ENCODE assay signal across 8 cellular contexts in genomic region chr7:105691029-105691691, GRCh38.
DNase-seq lines count a peak whose midpoint lies in the region; ATAC-seq and TF ChIP-seq lines count a peak whose summit lies in the region.

No MANE protein-coding gene starts in this region.

- H3K36me3 ChIP-seq in esophagus squamous epithelium (peaks cover 0 to 11% (median 0%) of the 10 kb centered on the region in 3 donors), osteoblast (ENCODE audit: insufficient read depth, low read length) (no peaks in the 10 kb centered on the region)

- H3K4me3 ChIP-seq in esophagus squamous epithelium (peak overlapping the region; percentile 30 to 59 (median 48)), osteoblast (ENCODE audit: insufficient read depth, low read length) (peak overlapping the region; percentile 73)

- no peaks in the 10 kb centered on the region for H3K79me2 ChIP-seq in osteoblast (ENCODE audit: insufficient read depth, low read length)

- peak overlapping the region; percentile 68 for H2AFZ ChIP-seq in osteoblast (ENCODE audit: low read length)

- ATAC-seq in HG02884 (IDR thresholded peaks at IDR 0.05; ENCODE audit: unreplicated experiment), result peak; percentile 46
- no peak for ATAC-seq in GM18520 (IDR thresholded peaks at IDR 0.05; ENCODE audit: unreplicated experiment)

- H3K4me2 ChIP-seq in osteoblast (ENCODE audit: insufficient read depth, low read length), result peak overlapping the region; percentile 92

- 4 to 6% methylated on average over 18 of the region's 18 CpGs for WGBS in esophagus squamous epithelium, 2 donors

- H3K27me3 ChIP-seq in esophagus squamous epithelium (no peaks in the 10 kb centered on the region), osteoblast (ENCODE audit: insufficient read depth, low read length) (no peaks in the 10 kb centered on the region)

- TF ChIP-seq POLR2A in esophagus squamous epithelium (IDR thresholded peaks at IDR 0.05), result no peak

- H3K27ac ChIP-seq in esophagus squamous epithelium (peak overlapping the region; percentile 68 to 87 (median 86)), osteoblast (ENCODE audit: low read depth, low read length) (peak overlapping the region; percentile 37)

- intact Hi-C loops in esophagus squamous epithelium (cut with DNase I), result no loop called here

- peaks cover 7 to 37% (median 8%) of the 10 kb centered on the region in 3 donors for H3K4me1 ChIP-seq in esophagus squamous epithelium
- peaks cover 11% of the 10 kb centered on the region for H3K4me1 ChIP-seq in osteoblast (ENCODE audit: insufficient read depth, low read length)

- no peaks in the 10 kb centered on the region for H4K20me1 ChIP-seq in osteoblast (ENCODE audit: insufficient read depth, low read length)

- H3K9me3 ChIP-seq in esophagus squamous epithelium (no peaks in the 10 kb centered on the region), osteoblast (ENCODE audit: low read depth, low read length) (no peaks in the 10 kb centered on the region)

- DNase-seq in EH (ENCODE audit: low read depth) (peak; percentile 56), esophagus squamous epithelium (lab: John Stamatoyannopoulos, UW) (no peak), osteoblast (ENCODE audit: insufficient read length, low spot score, missing footprints) (peak; percentile 76), HPDE6-E6E7 (ENCODE audit: extremely low spot score) (no peak), UCSD-AML1 (lab: John Stamatoyannopoulos, UW; ENCODE audit: unreplicated experiment) (no peak)
- peak; percentile 62 for DNase-seq in activated CD4-positive, alpha-beta T cell treated with anti-CD3 and anti-CD28 coated beads for 48 hours

- TF ChIP-seq CTCF in esophagus squamous epithelium (IDR thresholded peaks at IDR 0.05) (no peak), osteoblast (IDR thresholded peaks at IDR 0.05; ENCODE audit: extremely low read depth, low read depth, low read length) (no peak)

Comparison
In these comparisons a context has a peak if more than half of its experiments do, and no peak if none do; other contexts are left out.
1. DNase-seq: peak in EH (single experiment), activated CD4-positive, alpha-beta T cell treated with anti-CD3 and anti-CD28 coated beads for 48 hours (single experiment) and osteoblast (single experiment); none in esophagus squamous epithelium (single experiment), HPDE6-E6E7 (single experiment) and UCSD-AML1 (single experiment).